Comparison of ENCODE assay signal across 1 cellular context in genomic region chr13:113105032-113105993, GRCh38.
A peak's percentile ranks its signal among the peaks of the same experiment; 100 is the strongest.
TF ChIP-seq lines count a peak whose summit lies in the region.

TSS of gene F7 (plus strand) at chr13:113105791. CDS start at chr13:113105842, 51 bp downstream.

TF ChIP-seq in HepG2, 621 proteins besides CTCF, POLR2A, EP300 and RAD21 (continued from another document and continues in another):
- TF ChIP-seq, protein P1, sequence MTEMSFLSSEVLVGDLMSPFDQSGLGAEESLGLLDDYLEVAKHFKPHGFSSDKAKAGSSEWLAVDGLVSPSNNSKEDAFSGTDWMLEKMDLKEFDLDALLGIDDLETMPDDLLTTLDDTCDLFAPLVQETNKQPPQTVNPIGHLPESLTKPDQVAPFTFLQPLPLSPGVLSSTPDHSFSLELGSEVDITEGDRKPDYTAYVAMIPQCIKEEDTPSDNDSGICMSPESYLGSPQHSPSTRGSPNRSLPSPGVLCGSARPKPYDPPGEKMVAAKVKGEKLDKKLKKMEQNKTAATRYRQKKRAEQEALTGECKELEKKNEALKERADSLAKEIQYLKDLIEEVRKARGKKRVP (CRISPR knock-in tag; IDR thresholded peaks at IDR 0.05) = peak in 1 of 2 experiments; percentile 96; a peak in 2 of 4 replicates
- TF ChIP-seq ZNF615 (CRISPR knock-in tag; IDR thresholded peaks at IDR 0.05; ENCODE audit: borderline replicate concordance) (no peak), ZNF777 (CRISPR knock-in tag; IDR thresholded peaks at IDR 0.05) (no peak; the same call in 1 of the 2 replicates), PLRG1 (conservative IDR thresholded peaks at IDR 0.05) (no peak), PPARG (CRISPR knock-in tag; conservative IDR thresholded peaks at IDR 0.05) (peak; percentile 65), TERF1 (CRISPR knock-in tag; IDR thresholded peaks at IDR 0.05) (no peak), NFYB (CRISPR knock-in tag; IDR thresholded peaks at IDR 0.05) (no peak), ZNF18 (CRISPR knock-in tag; IDR thresholded peaks at IDR 0.05; ENCODE audit: insufficient replicate concordance) (peak; percentile 39), TFAP4 (IDR thresholded peaks at IDR 0.05; ENCODE audit: borderline replicate concordance, low read depth) (peak; percentile 98), DMTF1 (CRISPR knock-in tag; IDR thresholded peaks at IDR 0.05) (no peak), ZNF619 (CRISPR knock-in tag; IDR thresholded peaks at IDR 0.05) (peak; percentile 72; the same call in 1 of the 2 replicates), ZNF136 (CRISPR knock-in tag; IDR thresholded peaks at IDR 0.05; ENCODE audit: low read depth) (peak; percentile 95), MTA1 (CRISPR knock-in tag; IDR thresholded peaks at IDR 0.05; ENCODE audit: borderline replicate concordance) (peak; percentile 98), NFKB2 (CRISPR knock-in tag; IDR thresholded peaks at IDR 0.05; ENCODE audit: borderline replicate concordance) (no peak; the same call in 1 of the 2 replicates), PCBP1 (IDR thresholded peaks at IDR 0.05; ENCODE audit: borderline replicate concordance, low read depth, low read length) (no peak), ZNF746 (CRISPR knock-in tag; IDR thresholded peaks at IDR 0.05) (no peak; the same call in 1 of the 2 replicates), ATF2 (CRISPR knock-in tag; IDR thresholded peaks at IDR 0.05) (peak; percentile 88), ARNT (IDR thresholded peaks at IDR 0.05) (no peak), JUNB (CRISPR knock-in tag; IDR thresholded peaks at IDR 0.05; ENCODE audit: borderline replicate concordance) (no peak), MLLT10 (CRISPR knock-in tag; IDR thresholded peaks at IDR 0.05) (no peak), KDM2A (CRISPR knock-in tag; IDR thresholded peaks at IDR 0.05; ENCODE audit: borderline replicate concordance, low read depth) (peak; percentile 66; the same call in 1 of the 2 replicates), ZFY (CRISPR knock-in tag; IDR thresholded peaks at IDR 0.05) (peak; percentile 79), ZNF792 (CRISPR knock-in tag; IDR thresholded peaks at IDR 0.05) (peak; percentile 47; the same call in 1 of the 2 replicates), ZNF501 (CRISPR knock-in tag; IDR thresholded peaks at IDR 0.05) (peak; percentile 76; the same call in 1 of the 2 replicates), ZNF784 (CRISPR knock-in tag; IDR thresholded peaks at IDR 0.05; ENCODE audit: borderline replicate concordance) (peak; percentile 90; the same call in 1 of the 2 replicates), ZBTB21 (CRISPR knock-in tag; IDR thresholded peaks at IDR 0.05) (no peak; the same call in 1 of the 2 replicates), JUND (CRISPR knock-in tag; IDR thresholded peaks at IDR 0.05) (peak; percentile 74), TBP (CRISPR knock-in tag; IDR thresholded peaks at IDR 0.05) (0 out of 2 replicates have a peak, but pooled peaks have one; percentile 30), PREB (CRISPR knock-in tag; IDR thresholded peaks at IDR 0.05) (no peak), ZNF207 (IDR thresholded peaks at IDR 0.05; ENCODE audit: borderline replicate concordance) (no peak), ZBTB1 (CRISPR knock-in tag; IDR thresholded peaks at IDR 0.05; ENCODE audit: borderline replicate concordance) (no peak), ZNF552 (CRISPR knock-in tag; IDR thresholded peaks at IDR 0.05; ENCODE audit: borderline replicate concordance) (0 out of 2 replicates have a peak, but pooled peaks have one; percentile 51), THAP11 (CRISPR knock-in tag; IDR thresholded peaks at IDR 0.05) (peak; percentile 54; the same call in 1 of the 2 replicates), BCL6 (CRISPR knock-in tag; IDR thresholded peaks at IDR 0.05) (peak; percentile 56; the same call in 1 of the 2 replicates), SPEN (CRISPR knock-in tag; IDR thresholded peaks at IDR 0.05; ENCODE audit: low read depth) (peak; percentile 92), NFRKB (IDR thresholded peaks at IDR 0.05) (no peak), ERF (CRISPR knock-in tag; IDR thresholded peaks at IDR 0.05) (peak; percentile 84; the same call in 1 of the 2 replicates), DR1 (CRISPR knock-in tag; IDR thresholded peaks at IDR 0.05) (no peak; the same call in 1 of the 2 replicates), TCF7L2 (IDR thresholded peaks at IDR 0.05; ENCODE audit: low read depth, low read length) (no peak), ZNF10 (CRISPR knock-in tag; IDR thresholded peaks at IDR 0.05; ENCODE audit: borderline replicate concordance, low read depth) (no peak), KAT2B (IDR thresholded peaks at IDR 0.05; ENCODE audit: borderline replicate concordance, low read depth, low read length) (no peak)
- TF ChIP-seq, protein P2, sequence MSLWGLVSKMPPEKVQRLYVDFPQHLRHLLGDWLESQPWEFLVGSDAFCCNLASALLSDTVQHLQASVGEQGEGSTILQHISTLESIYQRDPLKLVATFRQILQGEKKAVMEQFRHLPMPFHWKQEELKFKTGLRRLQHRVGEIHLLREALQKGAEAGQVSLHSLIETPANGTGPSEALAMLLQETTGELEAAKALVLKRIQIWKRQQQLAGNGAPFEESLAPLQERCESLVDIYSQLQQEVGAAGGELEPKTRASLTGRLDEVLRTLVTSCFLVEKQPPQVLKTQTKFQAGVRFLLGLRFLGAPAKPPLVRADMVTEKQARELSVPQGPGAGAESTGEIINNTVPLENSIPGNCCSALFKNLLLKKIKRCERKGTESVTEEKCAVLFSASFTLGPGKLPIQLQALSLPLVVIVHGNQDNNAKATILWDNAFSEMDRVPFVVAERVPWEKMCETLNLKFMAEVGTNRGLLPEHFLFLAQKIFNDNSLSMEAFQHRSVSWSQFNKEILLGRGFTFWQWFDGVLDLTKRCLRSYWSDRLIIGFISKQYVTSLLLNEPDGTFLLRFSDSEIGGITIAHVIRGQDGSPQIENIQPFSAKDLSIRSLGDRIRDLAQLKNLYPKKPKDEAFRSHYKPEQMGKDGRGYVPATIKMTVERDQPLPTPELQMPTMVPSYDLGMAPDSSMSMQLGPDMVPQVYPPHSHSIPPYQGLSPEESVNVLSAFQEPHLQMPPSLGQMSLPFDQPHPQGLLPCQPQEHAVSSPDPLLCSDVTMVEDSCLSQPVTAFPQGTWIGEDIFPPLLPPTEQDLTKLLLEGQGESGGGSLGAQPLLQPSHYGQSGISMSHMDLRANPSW (CRISPR knock-in tag; IDR thresholded peaks at IDR 0.05; ENCODE audit: borderline replicate concordance) = no peak
- TF ChIP-seq, protein P3, sequence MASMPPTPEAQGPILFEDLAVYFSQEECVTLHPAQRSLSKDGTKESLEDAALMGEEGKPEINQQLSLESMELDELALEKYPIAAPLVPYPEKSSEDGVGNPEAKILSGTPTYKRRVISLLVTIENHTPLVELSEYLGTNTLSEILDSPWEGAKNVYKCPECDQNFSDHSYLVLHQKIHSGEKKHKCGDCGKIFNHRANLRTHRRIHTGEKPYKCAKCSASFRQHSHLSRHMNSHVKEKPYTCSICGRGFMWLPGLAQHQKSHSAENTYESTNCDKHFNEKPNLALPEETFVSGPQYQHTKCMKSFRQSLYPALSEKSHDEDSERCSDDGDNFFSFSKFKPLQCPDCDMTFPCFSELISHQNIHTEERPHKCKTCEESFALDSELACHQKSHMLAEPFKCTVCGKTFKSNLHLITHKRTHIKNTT (CRISPR knock-in tag; IDR thresholded peaks at IDR 0.05) = no peak
- TF ChIP-seq, protein P4, sequence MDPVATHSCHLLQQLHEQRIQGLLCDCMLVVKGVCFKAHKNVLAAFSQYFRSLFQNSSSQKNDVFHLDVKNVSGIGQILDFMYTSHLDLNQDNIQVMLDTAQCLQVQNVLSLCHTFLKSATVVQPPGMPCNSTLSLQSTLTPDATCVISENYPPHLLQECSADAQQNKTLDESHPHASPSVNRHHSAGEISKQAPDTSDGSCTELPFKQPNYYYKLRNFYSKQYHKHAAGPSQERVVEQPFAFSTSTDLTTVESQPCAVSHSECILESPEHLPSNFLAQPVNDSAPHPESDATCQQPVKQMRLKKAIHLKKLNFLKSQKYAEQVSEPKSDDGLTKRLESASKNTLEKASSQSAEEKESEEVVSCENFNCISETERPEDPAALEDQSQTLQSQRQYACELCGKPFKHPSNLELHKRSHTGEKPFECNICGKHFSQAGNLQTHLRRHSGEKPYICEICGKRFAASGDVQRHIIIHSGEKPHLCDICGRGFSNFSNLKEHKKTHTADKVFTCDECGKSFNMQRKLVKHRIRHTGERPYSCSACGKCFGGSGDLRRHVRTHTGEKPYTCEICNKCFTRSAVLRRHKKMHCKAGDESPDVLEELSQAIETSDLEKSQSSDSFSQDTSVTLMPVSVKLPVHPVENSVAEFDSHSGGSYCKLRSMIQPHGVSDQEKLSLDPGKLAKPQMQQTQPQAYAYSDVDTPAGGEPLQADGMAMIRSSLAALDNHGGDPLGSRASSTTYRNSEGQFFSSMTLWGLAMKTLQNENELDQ (CRISPR knock-in tag; IDR thresholded peaks at IDR 0.05; ENCODE audit: borderline replicate concordance) = no peak
